In genomic region chr12:132736913-132737312, GRCh38 we compare ENCODE assay signal across 24 cellular contexts. TPM values are rescaled to one million over a fixed set of nuclear protein-coding genes. Genes with fewer than 3 reads are reported as not detected.
DNase-seq lines count a peak whose midpoint lies in the region; ATAC-seq, FAIRE-seq and TF ChIP-seq lines count a peak whose summit lies in the region.
"Had no signal": no experiment of that assay in that cellular context is flagged by ENCODE, and none has a peak within 500 bp of the region (broad histone marks: within the 10 kb centered on the region; RNA-seq: fewer than 3 reads in every experiment).

No MANE protein-coding gene starts in this region.

- H4K20me1 ChIP-seq in osteoblast (ENCODE audit: insufficient read depth, low read length): peaks cover 21% of the 10 kb centered on the region

- FAIRE-seq in kidney (lab: Jason Lieb, UNC): no peak
- FAIRE-seq: D721Med, G401.6, H1, HTR-8/SVneo had no signal

- no peak overlapping the region for H3K9ac ChIP-seq in kidney (ENCODE audit: low read length in 2 of 2)
- H3K9ac ChIP-seq: BLaER1 had no signal

- H3K79me2 ChIP-seq in osteoblast (ENCODE audit: insufficient read depth, low read length): peaks cover 39% of the 10 kb centered on the region

- intact Hi-C loops in Right ventricle myocardium superior (cut with DNase I): no loop called here
- intact Hi-C loops in left cardiac atrium (cut with DNase I): no loop called here
- intact Hi-C loops in kidney (cut with DNase I): no loop called here

- DNase-seq in Right ventricle myocardium superior (peak; percentile 10), left cardiac atrium (no peak), RWPE1 (ENCODE audit: low spot score) (no peak), kidney (peak; percentile 52), osteoblast (ENCODE audit: insufficient read length, low spot score, missing footprints) (peak; percentile 43)
- DNase-seq: CD4-positive, CD25-positive, alpha-beta regulatory T cell; DMS53; HCEC 1CT; NCI-H1048; NCI-H1417; NCI-H1694; NCI-H2081; NCI-H2227 treated with DMSO at 0.1 percent for 48 hours; NCI-H526 treated with DMSO at 0.1 percent for 48 hours; RPMI8226; SIG-M5 had no signal

- ATAC-seq in Right ventricle myocardium superior (ENCODE audit: poor library complexity): no peak
- ATAC-seq in left cardiac atrium: no peak
- ATAC-seq in GM18498 (IDR thresholded peaks at IDR 0.05; ENCODE audit: unreplicated experiment): no peak
- ATAC-seq in HG02938 (IDR thresholded peaks at IDR 0.05; ENCODE audit: unreplicated experiment): no peak

- TF ChIP-seq CTCF in RWPE1 (conservative IDR thresholded peaks at IDR 0.05; ENCODE audit: low read depth) (no peak), kidney (IDR thresholded peaks at IDR 0.05; ENCODE audit: borderline replicate concordance, extremely low read depth, insufficient read depth) (no peak), osteoblast (IDR thresholded peaks at IDR 0.05; ENCODE audit: extremely low read depth, low read depth, low read length) (no peak)

- H2AFZ ChIP-seq in osteoblast (ENCODE audit: low read length): no peak overlapping the region

- H3K9me3 ChIP-seq in kidney (ENCODE audit: control insufficient read depth in 1 of 2, low read length in 2 of 2) (no peaks in the 10 kb centered on the region), osteoblast (ENCODE audit: low read depth, low read length) (no peaks in the 10 kb centered on the region)
- H3K9me3 ChIP-seq: BLaER1 had no signal

- H3K27me3 ChIP-seq in osteoblast (ENCODE audit: insufficient read depth, low read length): no peaks in the 10 kb centered on the region
- H3K27me3 ChIP-seq: BLaER1 had no signal

- POLR2A ChIA-PET in RWPE1 (lab: Yijun Ruan, JAX; ENCODE audit: low non-redundant PET): no interaction called here

- peak overlapping the region; percentile 21; the same call in 1 of the 2 replicates for H3K27ac ChIP-seq in RWPE1
- no peak overlapping the region for H3K27ac ChIP-seq in kidney (ENCODE audit: low read depth in 2 of 2, low read length in 2 of 2)
- no peak overlapping the region for H3K27ac ChIP-seq in osteoblast (ENCODE audit: low read depth, low read length)
- H3K27ac ChIP-seq: BLaER1 had no signal

- H3K4me3 ChIP-seq in kidney (ENCODE audit: low read length in 2 of 2) (no peak overlapping the region), osteoblast (ENCODE audit: insufficient read depth, low read length) (no peak overlapping the region)
- H3K4me3 ChIP-seq: BLaER1, SK-N-MC had no signal

- no peaks in the 10 kb centered on the region for H3K4me1 ChIP-seq in kidney (ENCODE audit: control insufficient read depth in 1 of 2, insufficient read depth in 1 of 2, low read depth in 1 of 2, low read length in 2 of 2)
- H3K4me1 ChIP-seq in osteoblast (ENCODE audit: insufficient read depth, low read length): no peaks in the 10 kb centered on the region
- H3K4me1 ChIP-seq: BLaER1 had no signal

- peaks cover 48 to 85% of the 10 kb centered on the region in 2 donors for H3K36me3 ChIP-seq in kidney (ENCODE audit: control insufficient read depth in 1 of 2, insufficient read depth in 2 of 2, low read length in 2 of 2)
- H3K36me3 ChIP-seq in osteoblast (ENCODE audit: insufficient read depth, low read length): peaks cover 92% of the 10 kb centered on the region

- no peak overlapping the region for H3K4me2 ChIP-seq in osteoblast (ENCODE audit: insufficient read depth, low read length)
- H3K4me2 ChIP-seq: BLaER1 had no signal

- CTCF ChIA-PET in RWPE1 (lab: Yijun Ruan, JAX): no interaction called here

RNA-seq across cellular contexts. Expression of gene ANKLE2, which starts 24.7 kb away (rescaled TPM):
- total RNA-seq in Right ventricle myocardium superior: 25.6 TPM
- total RNA-seq in left cardiac atrium: 10 to 100 TPM; 21.1 to 34.1 TPM
- 57.3 TPM for total RNA-seq in kidney
- 14.6 TPM for polyA plus RNA-seq in kidney (ENCODE audit: insufficient read depth, low read depth, low replicate concordance)
- total RNA-seq in osteoblast: 79.9 and 86.1 TPM in 2 replicates

RNA-seq across cellular contexts. Expression of gene PGAM5, which starts 26.3 kb away (rescaled TPM):
- total RNA-seq in Right ventricle myocardium superior (32.6 TPM), left cardiac atrium (10 to 100 TPM; 22.6 to 25.2 TPM), kidney (33.5 TPM), osteoblast (20.9 and 24.6 TPM in 2 replicates)
- 19.4 TPM for polyA plus RNA-seq in kidney (ENCODE audit: insufficient read depth, low read depth, low replicate concordance)

RNA-seq across cellular contexts. Expression of gene PXMP2, which starts 49.5 kb away (rescaled TPM):
- total RNA-seq in Right ventricle myocardium superior: 54.9 TPM
- total RNA-seq in left cardiac atrium: 10 to 100 TPM; 27.2 to 32.7 TPM
- 23.4 TPM for total RNA-seq in kidney
- polyA plus RNA-seq in kidney (ENCODE audit: insufficient read depth, low read depth, low replicate concordance): 90.9 TPM
- 10.1 and 10.6 TPM in 2 replicates for total RNA-seq in osteoblast

RNA-seq across cellular contexts. Expression of gene POLE, which starts 49.8 kb away (rescaled TPM):
- 10.3 TPM for total RNA-seq in Right ventricle myocardium superior
- total RNA-seq in left cardiac atrium: 10 to 100 TPM in 1 of 2 donors, 1 to 10 TPM in 1; 9.3 to 12.1 TPM
- 23.0 TPM for total RNA-seq in kidney
- 5.3 TPM for polyA plus RNA-seq in kidney (ENCODE audit: insufficient read depth, low read depth, low replicate concordance)
- total RNA-seq in osteoblast: 15.2 and 22.1 TPM in 2 replicates

Comparison
In these comparisons a context has a peak if more than half of its experiments do, and no peak if none do; other contexts are left out.
1. DNase-seq: peak in Right ventricle myocardium superior (single experiment), kidney (single experiment) and osteoblast (single experiment); none in left cardiac atrium (single experiment) and RWPE1 (single experiment).